Comparison of ENCODE assay signal across 23 cellular contexts in the genomic region with DNA sequence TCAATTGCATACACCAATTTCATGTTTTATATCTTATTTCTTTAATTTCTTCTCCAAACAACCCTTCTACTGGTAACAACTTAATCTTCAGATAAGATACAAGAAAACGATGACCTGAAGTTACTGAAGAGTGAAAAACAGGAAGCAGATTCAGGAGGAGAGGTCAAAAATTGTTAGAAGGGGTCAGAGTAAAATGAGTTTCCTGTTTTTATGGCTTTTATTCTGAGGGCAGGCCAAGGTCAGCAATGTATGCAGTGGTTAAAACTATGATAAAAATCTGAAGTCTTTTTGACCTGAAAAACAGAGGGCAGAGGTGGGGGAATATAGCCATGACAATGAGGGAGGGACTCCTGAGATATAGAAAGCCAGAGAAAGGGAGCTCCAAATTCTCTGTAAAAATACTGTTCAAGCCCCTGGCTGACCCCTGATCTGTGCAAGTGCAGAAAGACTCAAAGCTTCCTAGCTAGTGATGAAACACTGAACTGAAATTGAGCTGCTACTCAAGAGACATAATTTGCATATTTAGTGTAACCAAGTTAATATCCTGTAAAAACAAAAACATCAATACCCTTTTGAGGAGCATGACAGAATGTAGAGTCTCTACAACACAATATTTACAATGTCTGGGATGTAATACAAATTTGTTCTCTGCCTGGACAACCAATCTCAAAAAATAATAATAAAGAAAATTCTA.
A peak's percentile ranks its signal among the peaks of the same experiment; 100 is the strongest.
DNase-seq lines count a peak whose midpoint lies in the region; ATAC-seq, FAIRE-seq and TF ChIP-seq lines count a peak whose summit lies in the region.
"Had no signal": no experiment of that assay in that cellular context is flagged by ENCODE, and none has a peak within 500 bp of the region (broad histone marks: within the 10 kb centered on the region; RNA-seq: fewer than 3 reads in every experiment).

No MANE protein-coding gene starts in this region.

- H4K20me1 ChIP-seq in HepG2 (ENCODE audit: insufficient read depth, low read length) = no peaks in the 10 kb centered on the region
- no peaks in the 10 kb centered on the region for H4K20me1 ChIP-seq in osteoblast (ENCODE audit: insufficient read depth, low read length)

- no peaks in the 10 kb centered on the region for H3K4me1 ChIP-seq in liver (ENCODE audit: control insufficient read depth in 4 of 4, insufficient read depth in 4 of 4, low read length in 3 of 4)
- H3K4me1 ChIP-seq in HepG2 (ENCODE audit: insufficient read depth, low read length) = no peaks in the 10 kb centered on the region
- no peaks in the 10 kb centered on the region for H3K4me1 ChIP-seq in osteoblast (ENCODE audit: insufficient read depth, low read length)
- H3K4me1 ChIP-seq: heart left ventricle, uterus had no signal

- no TSS peak for BruUV-seq in HepG2 (replicated peaks; lab: Mats Ljungman, UMichigan)

- in situ Hi-C loops in HepG2 (cut with HindIII; ENCODE audit: extremely low pct_ligation_motif_present, low pct_unique_long_range_greater_than_20kb) (no loop called here), KBM-7 (cut with MboI; ENCODE audit: low pct_unique_long_range_greater_than_20kb, low sequenced_read_pairs) (no loop called here)

- FAIRE-seq in HepG2 (lab: Jason Lieb, UNC) = no peak
- FAIRE-seq: colon, endometrium, GM18507 had no signal

- no peak for TF ChIP-seq POLR2A in HepG2 (IDR thresholded peaks at IDR 0.05; ENCODE audit: insufficient read depth in 1 of 2, low read depth in 2 of 2, low read length in 2 of 2)

- TF ChIP-seq RAD21 in liver (IDR thresholded peaks at IDR 0.05) (no peak), HepG2 (CRISPR knock-in tag; IDR thresholded peaks at IDR 0.05) (no peak)

- H3K79me2 ChIP-seq in HepG2 (ENCODE audit: insufficient read depth, low read length) = no peaks in the 10 kb centered on the region
- H3K79me2 ChIP-seq in osteoblast (ENCODE audit: insufficient read depth, low read length) = no peaks in the 10 kb centered on the region

- TF ChIP-seq CTCF in liver (IDR thresholded peaks at IDR 0.05; ENCODE audit: low read depth, low read length, missing input control) (no peak), HepG2 (CRISPR knock-in tag; IDR thresholded peaks at IDR 0.05) (no peak), osteoblast (IDR thresholded peaks at IDR 0.05; ENCODE audit: extremely low read depth, low read depth, low read length) (no peak), omental fat pad (IDR thresholded peaks at IDR 0.05) (no peak)

- H3K9me3 ChIP-seq in liver (ENCODE audit: control insufficient read depth in 4 of 4, low read length in 3 of 4) = no peaks in the 10 kb centered on the region
- peaks cover 90% of the 10 kb centered on the region for H3K9me3 ChIP-seq in HepG2 (ENCODE audit: low read length)
- H3K9me3 ChIP-seq in osteoblast (ENCODE audit: low read depth, low read length) = no peaks in the 10 kb centered on the region
- H3K9me3 ChIP-seq: heart left ventricle, uterus had no signal

- no peak overlapping the region for H3K27ac ChIP-seq in liver (ENCODE audit: low read depth in 1 of 2, low read length in 2 of 2)
- no peak overlapping the region for H3K27ac ChIP-seq in HepG2 (ENCODE audit: extremely low read length, insufficient read depth, low read length)
- no peak overlapping the region for H3K27ac ChIP-seq in osteoblast (ENCODE audit: low read depth, low read length)
- H3K27ac ChIP-seq: heart left ventricle, PC-9, uterus had no signal

- TF ChIP-seq EP300 in HepG2 (IDR thresholded peaks at IDR 0.05; ENCODE audit: low read depth in 2 of 2, low read length in 2 of 2) = no peak
- TF ChIP-seq EP300 in HepG2 (CRISPR knock-in tag; IDR thresholded peaks at IDR 0.05; ENCODE audit: borderline replicate concordance) = no peak

- H2AFZ ChIP-seq in HepG2 (ENCODE audit: low read length) (no peak overlapping the region), osteoblast (ENCODE audit: low read length) (no peak overlapping the region)
- H2AFZ ChIP-seq: PC-9 had no signal

- ATAC-seq in HepG2 (no peak), HG02763 (IDR thresholded peaks at IDR 0.05; ENCODE audit: unreplicated experiment) (peak; percentile 35), omental fat pad (ENCODE audit: low FRiP score) (no peak)
- ATAC-seq: activated naive CD8-positive, alpha-beta T cell treated with anti-CD3 and anti-CD28 coated beads, Interleukin-2, amount 50 U/mL, for 24 hours; heart left ventricle had no signal

- no peaks in the 10 kb centered on the region for H3K36me3 ChIP-seq in liver (ENCODE audit: control insufficient read depth in 4 of 4, insufficient read depth in 3 of 4, low read depth in 1 of 4, low read length in 3 of 4)
- no peaks in the 10 kb centered on the region for H3K36me3 ChIP-seq in HepG2 (replicated peaks in 1 of 2; ENCODE audit: control insufficient read depth in 1 of 2, insufficient read depth in 2 of 2, low read length in 2 of 2)
- H3K36me3 ChIP-seq in osteoblast (ENCODE audit: insufficient read depth, low read length) = no peaks in the 10 kb centered on the region
- H3K36me3 ChIP-seq: heart left ventricle, uterus had no signal

- H3K27me3 ChIP-seq in liver (ENCODE audit: control insufficient read depth in 4 of 4, insufficient read depth in 4 of 4, low read length in 3 of 4) = no peaks in the 10 kb centered on the region
- no peaks in the 10 kb centered on the region for H3K27me3 ChIP-seq in HepG2 (ENCODE audit: control insufficient read depth in 1 of 2, insufficient read depth in 2 of 2, low read length in 2 of 2)
- no peaks in the 10 kb centered on the region for H3K27me3 ChIP-seq in osteoblast (ENCODE audit: insufficient read depth, low read length)
- H3K27me3 ChIP-seq: heart left ventricle, uterus had no signal

- H3K4me2 ChIP-seq in HepG2 (ENCODE audit: low read depth, low read length) = no peak overlapping the region
- no peak overlapping the region for H3K4me2 ChIP-seq in osteoblast (ENCODE audit: insufficient read depth, low read length)
- H3K4me2 ChIP-seq: PC-9 had no signal

- CTCF ChIA-PET in HepG2 (lab: Yijun Ruan, JAX; ENCODE audit: low intra/inter-chr PET ratio, low total read pairs) = no interaction called here

- H3K4me3 ChIP-seq in liver (ENCODE audit: low read depth in 1 of 3, low read length in 3 of 3) = no peak overlapping the region
- H3K4me3 ChIP-seq in HepG2 (replicated peaks in 1 of 3; ENCODE audit: insufficient read depth in 1 of 3, low read depth in 2 of 3, low read length in 3 of 3) = no peak overlapping the region
- H3K4me3 ChIP-seq in osteoblast (ENCODE audit: insufficient read depth, low read length) = no peak overlapping the region
- H3K4me3 ChIP-seq: heart left ventricle, PC-9, uterus had no signal

- POLR2A ChIA-PET in HepG2 (lab: Yijun Ruan, JAX) = no interaction called here

- intact Hi-C loops in HepG2 (cut with micrococcal nuclease; ENCODE audit: unreplicated experiment) = no loop called here

- 41% methylated on average over 1 of the region's 1 CpG for WGBS in liver
- WGBS in HepG2 (ENCODE audit: low lambda C conversion rate) = 0% methylated on average over 1 of the region's 1 CpG

- no peak for DNase-seq in HepG2 (ENCODE audit: low spot score)
- peak; percentile 22 for DNase-seq in KBM-7
- peak; percentile 47 for DNase-seq in osteoblast (ENCODE audit: insufficient read length, low spot score, missing footprints)
- no peak for DNase-seq in NCI-H2227 treated with DMSO at 0.1 percent for 48 hours (lab: John Stamatoyannopoulos, UW)
- no peak for DNase-seq in superior temporal gyrus (ENCODE audit: extremely low spot score)
- DNase-seq in omental fat pad (ENCODE audit: low spot score) = no peak
- DNase-seq: 8988T; activated naive CD8-positive, alpha-beta T cell treated with anti-CD3 and anti-CD28 coated beads, Interleukin-2, amount 50 U/mL, for 24 hours; Calu3; EL; heart left ventricle; Karpas-422; NCI-H1417 treated with DMSO at 0.1 percent for 48 hours; NCI-H774; PC-9; substantia nigra; T-helper 2 cell; uterus had no signal

- H3K9ac ChIP-seq in liver (ENCODE audit: low read depth in 1 of 2, low read length in 2 of 2) = no peak overlapping the region
- H3K9ac ChIP-seq in HepG2 (ENCODE audit: insufficient read depth, low read depth, low read length) = no peak overlapping the region

TF ChIP-seq in liver, 16 proteins besides CTCF, POLR2A, EP300 and RAD21:
- TF ChIP-seq GABPA (IDR thresholded peaks at IDR 0.05 in 1 of 2, conservative IDR thresholded peaks at IDR 0.05 in 1 of 2) (no peak), NR2F2 (IDR thresholded peaks at IDR 0.05) (peak; percentile 55)

TF ChIP-seq in HepG2, 621 proteins besides CTCF, POLR2A, EP300 and RAD21 (continues in another document):
- TF ChIP-seq HNRNPUL1 (IDR thresholded peaks at IDR 0.05; ENCODE audit: low read depth, low read length) (no peak), ZC3H4 (CRISPR knock-in tag; IDR thresholded peaks at IDR 0.05; ENCODE audit: borderline replicate concordance) (no peak), ELF3 (CRISPR knock-in tag; IDR thresholded peaks at IDR 0.05) (no peak)
- TF ChIP-seq, protein P1, sequence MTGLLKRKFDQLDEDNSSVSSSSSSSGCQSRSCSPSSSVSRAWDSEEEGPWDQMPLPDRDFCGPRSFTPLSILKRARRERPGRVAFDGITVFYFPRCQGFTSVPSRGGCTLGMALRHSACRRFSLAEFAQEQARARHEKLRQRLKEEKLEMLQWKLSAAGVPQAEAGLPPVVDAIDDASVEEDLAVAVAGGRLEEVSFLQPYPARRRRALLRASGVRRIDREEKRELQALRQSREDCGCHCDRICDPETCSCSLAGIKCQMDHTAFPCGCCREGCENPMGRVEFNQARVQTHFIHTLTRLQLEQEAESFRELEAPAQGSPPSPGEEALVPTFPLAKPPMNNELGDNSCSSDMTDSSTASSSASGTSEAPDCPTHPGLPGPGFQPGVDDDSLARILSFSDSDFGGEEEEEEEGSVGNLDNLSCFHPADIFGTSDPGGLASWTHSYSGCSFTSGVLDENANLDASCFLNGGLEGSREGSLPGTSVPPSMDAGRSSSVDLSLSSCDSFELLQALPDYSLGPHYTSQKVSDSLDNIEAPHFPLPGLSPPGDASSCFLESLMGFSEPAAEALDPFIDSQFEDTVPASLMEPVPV (CRISPR knock-in tag; IDR thresholded peaks at IDR 0.05) = no peak

Comparison
In these comparisons a context has a peak if more than half of its experiments do, and no peak if none do; other contexts are left out.
1. DNase-seq: peak in KBM-7 (single experiment) and osteoblast (single experiment); none in HepG2 (single experiment), NCI-H2227 treated with DMSO at 0.1 percent for 48 hours (single experiment), superior temporal gyrus (single experiment) and omental fat pad (single experiment).